ENCODE assay signal across 10 cellular contexts in genomic region chr19:29813665-29814064, GRCh38. TPM values are rescaled to one million over a fixed set of nuclear protein-coding genes. Genes with fewer than 3 reads are reported as not detected.
DNase-seq lines count a peak whose midpoint lies in the region; ATAC-seq and TF ChIP-seq lines count a peak whose summit lies in the region.
"Had no signal": no experiment of that assay in that cellular context is flagged by ENCODE, and none has a peak within 500 bp of the region (broad histone marks: within the 10 kb centered on the region; RNA-seq: fewer than 3 reads in every experiment).

No MANE protein-coding gene starts in this region.

- CTCF ChIA-PET in activated naive CD4-positive, alpha-beta T cell treated with anti-CD3 and anti-CD28 coated beads for 36 hours (lab: Charles Lee): interaction anchor here (1.0 to 1.4 kb wide), 4 partner anchors 44 to 98 kb away, joined by 3 to 4 read pairs (median 4); no protein-coding TSS in a partner anchor

- H3K4me3 Mint-ChIP-seq in activated naive CD4-positive, alpha-beta T cell treated with anti-CD3 and anti-CD28 coated beads for 36 hours: peak overlapping the region; percentile 38
- H3K4me3 Mint-ChIP-seq in T-helper 17 cell: peak overlapping the region; percentile 57
- peak overlapping the region; percentile 14 for H3K4me3 Mint-ChIP-seq in chondrocyte (ENCODE audit: unreplicated experiment)
- peak overlapping the region; percentile 77 for H3K4me3 Mint-ChIP-seq in stimulated activated effector memory CD8-positive, alpha-beta T cell treated with anti-CD3 and anti-CD28 coated beads, Interleukin-12 subunit alpha, Interleukin-12 subunit beta, amount 100 ng/mL, for 72 hours

- intact Hi-C loops in activated naive CD4-positive, alpha-beta T cell treated with anti-CD3 and anti-CD28 coated beads for 36 hours (cut with micrococcal nuclease): loop anchor here (5.0 kb wide), 1 partner anchor 41 kb away; no protein-coding TSS in a partner anchor

- H3K9me3 Mint-ChIP-seq in activated naive CD4-positive, alpha-beta T cell treated with anti-CD3 and anti-CD28 coated beads for 36 hours: no peaks in the 10 kb centered on the region
- no peaks in the 10 kb centered on the region for H3K9me3 Mint-ChIP-seq in chondrocyte (ENCODE audit: low read depth)
- H3K9me3 Mint-ChIP-seq in stimulated activated effector memory CD8-positive, alpha-beta T cell treated with anti-CD3 and anti-CD28 coated beads, Interleukin-12 subunit alpha, Interleukin-12 subunit beta, amount 100 ng/mL, for 72 hours: no peaks in the 10 kb centered on the region

- no peak for ATAC-seq in T-helper 17 cell
- no peak for ATAC-seq in stimulated activated effector memory CD8-positive, alpha-beta T cell treated with anti-CD3 and anti-CD28 coated beads, Interleukin-12 subunit alpha, Interleukin-12 subunit beta, amount 100 ng/mL, for 72 hours

- no peak for TF ChIP-seq CTCF in chondrocyte (IDR thresholded peaks at IDR 0.05)
- TF ChIP-seq CTCF in GM13976 (IDR thresholded peaks at IDR 0.05; ENCODE audit: borderline replicate concordance, control extremely low read depth, extremely low read depth, insufficient read depth, missing control alignments): no peak

- DNase-seq in activated naive CD4-positive, alpha-beta T cell treated with anti-CD3 and anti-CD28 coated beads for 36 hours: no peak
- no peak for DNase-seq in activated naive CD4-positive, alpha-beta T cell treated with anti-CD3 and anti-CD28 coated beads, Interleukin-2, amount 50 U/mL, for 16 hours
- DNase-seq in T-helper 17 cell (no peak), chondrocyte (ENCODE audit: low spot score) (peak; percentile 30), NCI-H2171 (lab: John Stamatoyannopoulos, UW) (no peak), GM13976 (ENCODE audit: low spot score) (no peak), NCI-H1092 (lab: John Stamatoyannopoulos, UW) (no peak)
- no peak for DNase-seq in stimulated activated effector memory CD8-positive, alpha-beta T cell treated with anti-CD3 and anti-CD28 coated beads, Interleukin-12 subunit alpha, Interleukin-12 subunit beta, amount 100 ng/mL, for 72 hours (ENCODE audit: low spot score in 2 of 2)
- DNase-seq: nucleus accumbens, WERI-Rb-1 had no signal

- no peak overlapping the region for H3K27ac Mint-ChIP-seq in activated naive CD4-positive, alpha-beta T cell treated with anti-CD3 and anti-CD28 coated beads for 36 hours
- H3K27ac Mint-ChIP-seq in T-helper 17 cell (peak overlapping the region; percentile 49), chondrocyte (ENCODE audit: unreplicated experiment) (no peak overlapping the region)
- H3K27ac Mint-ChIP-seq in stimulated activated effector memory CD8-positive, alpha-beta T cell treated with anti-CD3 and anti-CD28 coated beads, Interleukin-12 subunit alpha, Interleukin-12 subunit beta, amount 100 ng/mL, for 72 hours: no peak overlapping the region

- in situ Hi-C loops in GM13976 (cut with MboI; ENCODE audit: low sequenced_read_pairs, unreplicated experiment): no loop called here

- H3K9me3 ChIP-seq in T-helper 17 cell (ENCODE audit: control insufficient read depth, low read length, poor library complexity, severe bottlenecking): no peaks in the 10 kb centered on the region

- H3K27me3 Mint-ChIP-seq in activated naive CD4-positive, alpha-beta T cell treated with anti-CD3 and anti-CD28 coated beads for 36 hours (ENCODE audit: low read depth): no peaks in the 10 kb centered on the region
- H3K27me3 Mint-ChIP-seq in T-helper 17 cell: no peaks in the 10 kb centered on the region
- no peaks in the 10 kb centered on the region for H3K27me3 Mint-ChIP-seq in chondrocyte (ENCODE audit: low read depth)

- H3K36me3 Mint-ChIP-seq in activated naive CD4-positive, alpha-beta T cell treated with anti-CD3 and anti-CD28 coated beads for 36 hours (ENCODE audit: low read depth): peaks cover 16% of the 10 kb centered on the region
- no peaks in the 10 kb centered on the region for H3K36me3 Mint-ChIP-seq in T-helper 17 cell (ENCODE audit: low read depth)
- peaks cover 3% of the 10 kb centered on the region for H3K36me3 Mint-ChIP-seq in chondrocyte (ENCODE audit: low read depth)
- peaks cover 19% of the 10 kb centered on the region for H3K36me3 Mint-ChIP-seq in stimulated activated effector memory CD8-positive, alpha-beta T cell treated with anti-CD3 and anti-CD28 coated beads, Interleukin-12 subunit alpha, Interleukin-12 subunit beta, amount 100 ng/mL, for 72 hours

- peaks cover 11% of the 10 kb centered on the region for H3K4me1 Mint-ChIP-seq in activated naive CD4-positive, alpha-beta T cell treated with anti-CD3 and anti-CD28 coated beads for 36 hours (ENCODE audit: low read depth)
- H3K4me1 Mint-ChIP-seq in T-helper 17 cell (peaks cover 7% of the 10 kb centered on the region), chondrocyte (ENCODE audit: low read depth) (peaks cover 4% of the 10 kb centered on the region)
- peaks cover 15% of the 10 kb centered on the region for H3K4me1 Mint-ChIP-seq in stimulated activated effector memory CD8-positive, alpha-beta T cell treated with anti-CD3 and anti-CD28 coated beads, Interleukin-12 subunit alpha, Interleukin-12 subunit beta, amount 100 ng/mL, for 72 hours

RNA-seq across cellular contexts. Expression of gene CCNE1, which starts 1.9 kb away (rescaled TPM):
- total RNA-seq in activated naive CD4-positive, alpha-beta T cell treated with anti-CD3 and anti-CD28 coated beads for 36 hours: 10 to 100 TPM; 31.2 to 34.1 TPM
- total RNA-seq in T-helper 17 cell: 1 to 10 TPM; 3.8 to 7.4 TPM
- total RNA-seq in chondrocyte: 7.6 to 13.4 TPM (median 8.2 TPM) in 3 replicates

Comparison
In these comparisons a context has a peak if more than half of its experiments do, and no peak if none do; other contexts are left out.
1. H3K4me3 Mint-ChIP-seq: peak in every context shown above with its lines; median percentile 77 in stimulated activated effector memory CD8-positive, alpha-beta T cell treated with anti-CD3 and anti-CD28 coated beads, Interleukin-12 subunit alpha, Interleukin-12 subunit beta, amount 100 ng/mL, for 72 hours; 57 in T-helper 17 cell; 38 in activated naive CD4-positive, alpha-beta T cell treated with anti-CD3 and anti-CD28 coated beads for 36 hours; 14 in chondrocyte.